Comparison of ENCODE assay signal across 1 cellular context in the genomic region with DNA sequence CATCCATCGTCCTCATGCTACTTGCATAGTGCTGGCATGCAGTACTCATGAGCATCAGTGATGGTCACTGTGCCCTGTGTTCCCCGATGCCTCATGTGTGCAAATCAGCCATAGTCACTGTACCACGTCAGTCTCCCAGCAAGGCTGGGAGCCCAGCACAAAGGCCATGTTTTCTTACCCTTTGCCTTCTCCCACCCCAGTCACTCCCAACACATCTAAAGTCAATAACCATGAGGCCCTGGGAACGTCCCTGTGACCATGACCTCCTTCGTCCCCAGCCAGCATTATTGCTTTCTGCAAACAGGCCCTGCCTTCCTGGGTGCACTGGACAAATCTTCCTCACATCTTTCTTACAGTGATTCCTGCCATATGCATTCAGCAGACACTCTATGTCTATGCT.
TF ChIP-seq lines count a peak whose summit lies in the region.

No MANE protein-coding gene starts in this region.

TF ChIP-seq in HepG2, 621 proteins besides CTCF, POLR2A, EP300 and RAD21 (continued from another document and continues in another):
- TF ChIP-seq, protein P1, sequence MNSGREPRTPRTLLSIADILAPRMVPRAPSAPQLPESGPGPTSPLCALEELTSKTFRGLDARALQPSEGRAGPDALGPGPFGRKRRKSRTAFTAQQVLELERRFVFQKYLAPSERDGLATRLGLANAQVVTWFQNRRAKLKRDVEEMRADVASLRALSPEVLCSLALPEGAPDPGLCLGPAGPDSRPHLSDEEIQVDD (CRISPR knock-in tag; IDR thresholded peaks at IDR 0.05; ENCODE audit: borderline replicate concordance), result no peak
- TF ChIP-seq RBAK (CRISPR knock-in tag; IDR thresholded peaks at IDR 0.05) (no peak), CENPX (CRISPR knock-in tag; IDR thresholded peaks at IDR 0.05) (no peak), ZBTB1 (CRISPR knock-in tag; IDR thresholded peaks at IDR 0.05; ENCODE audit: borderline replicate concordance) (no peak), ZNF207 (IDR thresholded peaks at IDR 0.05; ENCODE audit: borderline replicate concordance) (no peak), MEIS2 (CRISPR knock-in tag; IDR thresholded peaks at IDR 0.05) (0 out of 2 replicates have a peak, but pooled peaks have one; percentile 60), ZNF562 (CRISPR knock-in tag; IDR thresholded peaks at IDR 0.05; ENCODE audit: borderline replicate concordance) (no peak), TBX3 (IDR thresholded peaks at IDR 0.05; ENCODE audit: borderline replicate concordance) (peak; percentile 16; the same call in 1 of the 2 replicates), LCORL (IDR thresholded peaks at IDR 0.05) (no peak), LCORL (CRISPR knock-in tag; IDR thresholded peaks at IDR 0.05) (peak; percentile 65; the same call in 1 of the 2 replicates), ZNF761 (CRISPR knock-in tag; conservative IDR thresholded peaks at IDR 0.05) (no peak), ZSCAN9 (CRISPR knock-in tag; IDR thresholded peaks at IDR 0.05; ENCODE audit: borderline replicate concordance) (no peak), HDAC1 (CRISPR knock-in tag; IDR thresholded peaks at IDR 0.05) (peak; percentile 59; the same call in 1 of the 2 replicates), ISL2 (CRISPR knock-in tag; IDR thresholded peaks at IDR 0.05) (no peak), TOPORS (CRISPR knock-in tag; IDR thresholded peaks at IDR 0.05) (no peak), TSC22D2 (CRISPR knock-in tag; IDR thresholded peaks at IDR 0.05; ENCODE audit: borderline replicate concordance) (no peak), GLI4 (CRISPR knock-in tag; IDR thresholded peaks at IDR 0.05; ENCODE audit: borderline replicate concordance) (no peak), FOXM1 (CRISPR knock-in tag; IDR thresholded peaks at IDR 0.05) (no peak), CEBPB (IDR thresholded peaks at IDR 0.05; ENCODE audit: borderline replicate concordance, low read depth, low read length) (no peak), ZBTB20 (CRISPR knock-in tag; IDR thresholded peaks at IDR 0.05; ENCODE audit: borderline replicate concordance, low read depth) (no peak; the same call in 1 of the 2 replicates), ETV6 (CRISPR knock-in tag; conservative IDR thresholded peaks at IDR 0.05) (no peak), ZNF12 (CRISPR knock-in tag; IDR thresholded peaks at IDR 0.05) (no peak), DNMT3B (CRISPR knock-in tag; conservative IDR thresholded peaks at IDR 0.05) (no peak), TARDBP (CRISPR knock-in tag; IDR thresholded peaks at IDR 0.05) (no peak; the same call in 1 of the 2 replicates), CBX2 (IDR thresholded peaks at IDR 0.05; ENCODE audit: low read depth, low read length) (no peak), CBX2 (CRISPR knock-in tag; IDR thresholded peaks at IDR 0.05; ENCODE audit: low read depth) (no peak), FOXC1 (CRISPR knock-in tag; IDR thresholded peaks at IDR 0.05; ENCODE audit: borderline replicate concordance) (no peak), WIZ (CRISPR knock-in tag; IDR thresholded peaks at IDR 0.05) (peak; percentile 67; the same call in 1 of the 2 replicates), JDP2 (CRISPR knock-in tag; IDR thresholded peaks at IDR 0.05; ENCODE audit: borderline replicate concordance) (no peak), MAFG (CRISPR knock-in tag; IDR thresholded peaks at IDR 0.05) (no peak), MYNN (CRISPR knock-in tag; IDR thresholded peaks at IDR 0.05; ENCODE audit: low read depth) (no peak), ERF (CRISPR knock-in tag; IDR thresholded peaks at IDR 0.05) (no peak), ZBTB8A (CRISPR knock-in tag; IDR thresholded peaks at IDR 0.05; ENCODE audit: borderline replicate concordance, low read depth) (no peak), FOSL1 (CRISPR knock-in tag; IDR thresholded peaks at IDR 0.05; ENCODE audit: borderline replicate concordance) (no peak), SNAPC2 (CRISPR knock-in tag; IDR thresholded peaks at IDR 0.05) (no peak), ARID2 (CRISPR knock-in tag; IDR thresholded peaks at IDR 0.05; ENCODE audit: borderline replicate concordance) (no peak), PAF1 (CRISPR knock-in tag; IDR thresholded peaks at IDR 0.05) (no peak), ZFP1 (CRISPR knock-in tag; IDR thresholded peaks at IDR 0.05) (no peak), ZNF326 (CRISPR knock-in tag; IDR thresholded peaks at IDR 0.05; ENCODE audit: borderline replicate concordance) (no peak), RFXANK (CRISPR knock-in tag; IDR thresholded peaks at IDR 0.05) (no peak), ZNF225 (CRISPR knock-in tag; IDR thresholded peaks at IDR 0.05) (no peak), ZNF839 (CRISPR knock-in tag; IDR thresholded peaks at IDR 0.05; ENCODE audit: borderline replicate concordance) (no peak), TCF12 (IDR thresholded peaks at IDR 0.05) (no peak), TCF12 (CRISPR knock-in tag; IDR thresholded peaks at IDR 0.05) (no peak), ZBTB3 (CRISPR knock-in tag; IDR thresholded peaks at IDR 0.05; ENCODE audit: borderline replicate concordance, low read depth) (no peak)
- TF ChIP-seq, protein P2, sequence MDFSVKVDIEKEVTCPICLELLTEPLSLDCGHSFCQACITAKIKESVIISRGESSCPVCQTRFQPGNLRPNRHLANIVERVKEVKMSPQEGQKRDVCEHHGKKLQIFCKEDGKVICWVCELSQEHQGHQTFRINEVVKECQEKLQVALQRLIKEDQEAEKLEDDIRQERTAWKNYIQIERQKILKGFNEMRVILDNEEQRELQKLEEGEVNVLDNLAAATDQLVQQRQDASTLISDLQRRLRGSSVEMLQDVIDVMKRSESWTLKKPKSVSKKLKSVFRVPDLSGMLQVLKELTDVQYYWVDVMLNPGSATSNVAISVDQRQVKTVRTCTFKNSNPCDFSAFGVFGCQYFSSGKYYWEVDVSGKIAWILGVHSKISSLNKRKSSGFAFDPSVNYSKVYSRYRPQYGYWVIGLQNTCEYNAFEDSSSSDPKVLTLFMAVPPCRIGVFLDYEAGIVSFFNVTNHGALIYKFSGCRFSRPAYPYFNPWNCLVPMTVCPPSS (IDR thresholded peaks at IDR 0.05), result no peak
- TF ChIP-seq, protein P3, sequence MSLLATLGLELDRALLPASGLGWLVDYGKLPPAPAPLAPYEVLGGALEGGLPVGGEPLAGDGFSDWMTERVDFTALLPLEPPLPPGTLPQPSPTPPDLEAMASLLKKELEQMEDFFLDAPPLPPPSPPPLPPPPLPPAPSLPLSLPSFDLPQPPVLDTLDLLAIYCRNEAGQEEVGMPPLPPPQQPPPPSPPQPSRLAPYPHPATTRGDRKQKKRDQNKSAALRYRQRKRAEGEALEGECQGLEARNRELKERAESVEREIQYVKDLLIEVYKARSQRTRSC (CRISPR knock-in tag; IDR thresholded peaks at IDR 0.05; ENCODE audit: low read depth), result no peak
- TF ChIP-seq, protein P4, sequence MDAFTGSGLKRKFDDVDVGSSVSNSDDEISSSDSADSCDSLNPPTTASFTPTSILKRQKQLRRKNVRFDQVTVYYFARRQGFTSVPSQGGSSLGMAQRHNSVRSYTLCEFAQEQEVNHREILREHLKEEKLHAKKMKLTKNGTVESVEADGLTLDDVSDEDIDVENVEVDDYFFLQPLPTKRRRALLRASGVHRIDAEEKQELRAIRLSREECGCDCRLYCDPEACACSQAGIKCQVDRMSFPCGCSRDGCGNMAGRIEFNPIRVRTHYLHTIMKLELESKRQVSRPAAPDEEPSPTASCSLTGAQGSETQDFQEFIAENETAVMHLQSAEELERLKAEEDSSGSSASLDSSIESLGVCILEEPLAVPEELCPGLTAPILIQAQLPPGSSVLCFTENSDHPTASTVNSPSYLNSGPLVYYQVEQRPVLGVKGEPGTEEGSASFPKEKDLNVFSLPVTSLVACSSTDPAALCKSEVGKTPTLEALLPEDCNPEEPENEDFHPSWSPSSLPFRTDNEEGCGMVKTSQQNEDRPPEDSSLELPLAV (CRISPR knock-in tag; conservative IDR thresholded peaks at IDR 0.05; ENCODE audit: low read depth), result no peak
- TF ChIP-seq, protein P5, sequence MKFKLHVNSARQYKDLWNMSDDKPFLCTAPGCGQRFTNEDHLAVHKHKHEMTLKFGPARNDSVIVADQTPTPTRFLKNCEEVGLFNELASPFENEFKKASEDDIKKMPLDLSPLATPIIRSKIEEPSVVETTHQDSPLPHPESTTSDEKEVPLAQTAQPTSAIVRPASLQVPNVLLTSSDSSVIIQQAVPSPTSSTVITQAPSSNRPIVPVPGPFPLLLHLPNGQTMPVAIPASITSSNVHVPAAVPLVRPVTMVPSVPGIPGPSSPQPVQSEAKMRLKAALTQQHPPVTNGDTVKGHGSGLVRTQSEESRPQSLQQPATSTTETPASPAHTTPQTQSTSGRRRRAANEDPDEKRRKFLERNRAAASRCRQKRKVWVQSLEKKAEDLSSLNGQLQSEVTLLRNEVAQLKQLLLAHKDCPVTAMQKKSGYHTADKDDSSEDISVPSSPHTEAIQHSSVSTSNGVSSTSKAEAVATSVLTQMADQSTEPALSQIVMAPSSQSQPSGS (CRISPR knock-in tag; IDR thresholded peaks at IDR 0.05), result 0 out of 2 replicates have a peak, but pooled peaks have one; percentile 28
- TF ChIP-seq, protein P6, sequence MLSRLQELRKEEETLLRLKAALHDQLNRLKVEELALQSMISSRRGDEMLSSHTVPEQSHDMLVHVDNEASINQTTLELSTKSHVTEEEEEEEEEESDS (CRISPR knock-in tag; IDR thresholded peaks at IDR 0.05; ENCODE audit: borderline replicate concordance), result no peak
- TF ChIP-seq, protein P7, sequence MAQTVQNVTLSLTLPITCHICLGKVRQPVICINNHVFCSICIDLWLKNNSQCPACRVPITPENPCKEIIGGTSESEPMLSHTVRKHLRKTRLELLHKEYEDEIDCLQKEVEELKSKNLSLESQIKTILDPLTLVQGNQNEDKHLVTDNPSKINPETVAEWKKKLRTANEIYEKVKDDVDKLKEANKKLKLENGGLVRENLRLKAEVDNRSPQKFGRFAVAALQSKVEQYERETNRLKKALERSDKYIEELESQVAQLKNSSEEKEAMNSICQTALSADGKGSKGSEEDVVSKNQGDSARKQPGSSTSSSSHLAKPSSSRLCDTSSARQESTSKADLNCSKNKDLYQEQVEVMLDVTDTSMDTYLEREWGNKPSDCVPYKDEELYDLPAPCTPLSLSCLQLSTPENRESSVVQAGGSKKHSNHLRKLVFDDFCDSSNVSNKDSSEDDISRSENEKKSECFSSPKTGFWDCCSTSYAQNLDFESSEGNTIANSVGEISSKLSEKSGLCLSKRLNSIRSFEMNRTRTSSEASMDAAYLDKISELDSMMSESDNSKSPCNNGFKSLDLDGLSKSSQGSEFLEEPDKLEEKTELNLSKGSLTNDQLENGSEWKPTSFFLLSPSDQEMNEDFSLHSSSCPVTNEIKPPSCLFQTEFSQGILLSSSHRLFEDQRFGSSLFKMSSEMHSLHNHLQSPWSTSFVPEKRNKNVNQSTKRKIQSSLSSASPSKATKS (CRISPR knock-in tag; IDR thresholded peaks at IDR 0.05), result no peak
- TF ChIP-seq, protein P8, sequence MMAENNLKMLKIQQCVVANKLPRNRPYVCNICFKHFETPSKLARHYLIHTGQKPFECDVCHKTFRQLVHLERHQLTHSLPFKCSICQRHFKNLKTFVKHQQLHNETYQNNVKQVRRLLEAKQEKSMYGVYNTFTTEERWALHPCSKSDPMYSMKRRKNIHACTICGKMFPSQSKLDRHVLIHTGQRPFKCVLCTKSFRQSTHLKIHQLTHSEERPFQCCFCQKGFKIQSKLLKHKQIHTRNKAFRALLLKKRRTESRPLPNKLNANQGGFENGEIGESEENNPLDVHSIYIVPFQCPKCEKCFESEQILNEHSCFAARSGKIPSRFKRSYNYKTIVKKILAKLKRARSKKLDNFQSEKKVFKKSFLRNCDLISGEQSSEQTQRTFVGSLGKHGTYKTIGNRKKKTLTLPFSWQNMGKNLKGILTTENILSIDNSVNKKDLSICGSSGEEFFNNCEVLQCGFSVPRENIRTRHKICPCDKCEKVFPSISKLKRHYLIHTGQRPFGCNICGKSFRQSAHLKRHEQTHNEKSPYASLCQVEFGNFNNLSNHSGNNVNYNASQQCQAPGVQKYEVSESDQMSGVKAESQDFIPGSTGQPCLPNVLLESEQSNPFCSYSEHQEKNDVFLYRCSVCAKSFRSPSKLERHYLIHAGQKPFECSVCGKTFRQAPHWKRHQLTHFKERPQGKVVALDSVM (CRISPR knock-in tag; IDR thresholded peaks at IDR 0.05), result no peak
- TF ChIP-seq, protein P9, sequence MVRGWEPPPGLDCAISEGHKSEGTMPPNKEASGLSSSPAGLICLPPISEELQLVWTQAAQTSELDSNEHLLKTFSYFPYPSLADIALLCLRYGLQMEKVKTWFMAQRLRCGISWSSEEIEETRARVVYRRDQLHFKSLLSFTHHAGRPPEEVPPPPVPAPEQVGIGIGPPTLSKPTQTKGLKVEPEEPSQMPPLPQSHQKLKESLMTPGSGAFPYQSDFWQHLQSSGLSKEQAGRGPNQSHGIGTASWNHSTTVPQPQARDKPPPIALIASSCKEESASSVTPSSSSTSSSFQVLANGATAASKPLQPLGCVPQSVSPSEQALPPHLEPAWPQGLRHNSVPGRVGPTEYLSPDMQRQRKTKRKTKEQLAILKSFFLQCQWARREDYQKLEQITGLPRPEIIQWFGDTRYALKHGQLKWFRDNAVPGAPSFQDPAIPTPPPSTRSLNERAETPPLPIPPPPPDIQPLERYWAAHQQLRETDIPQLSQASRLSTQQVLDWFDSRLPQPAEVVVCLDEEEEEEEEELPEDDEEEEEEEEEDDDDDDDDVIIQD (CRISPR knock-in tag; IDR thresholded peaks at IDR 0.05; ENCODE audit: low read depth), result no peak
- TF ChIP-seq, protein P10, sequence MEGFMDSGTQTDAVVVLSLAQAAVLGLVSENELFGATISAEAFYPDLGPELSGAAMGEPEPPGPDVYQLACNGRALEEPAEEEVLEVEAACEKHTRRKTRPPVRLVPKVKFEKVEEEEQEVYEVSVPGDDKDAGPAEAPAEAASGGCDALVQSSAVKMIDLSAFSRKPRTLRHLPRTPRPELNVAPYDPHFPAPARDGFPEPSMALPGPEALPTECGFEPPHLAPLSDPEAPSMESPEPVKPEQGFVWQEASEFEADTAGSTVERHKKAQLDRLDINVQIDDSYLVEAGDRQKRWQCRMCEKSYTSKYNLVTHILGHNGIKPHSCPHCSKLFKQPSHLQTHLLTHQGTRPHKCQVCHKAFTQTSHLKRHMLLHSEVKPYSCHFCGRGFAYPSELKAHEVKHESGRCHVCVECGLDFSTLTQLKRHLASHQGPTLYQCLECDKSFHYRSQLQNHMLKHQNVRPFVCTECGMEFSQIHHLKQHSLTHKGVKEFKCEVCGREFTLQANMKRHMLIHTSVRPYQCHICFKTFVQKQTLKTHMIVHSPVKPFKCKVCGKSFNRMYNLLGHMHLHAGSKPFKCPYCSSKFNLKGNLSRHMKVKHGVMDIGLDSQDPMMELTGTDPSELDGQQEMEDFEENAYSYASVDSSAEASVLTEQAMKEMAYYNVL (CRISPR knock-in tag; IDR thresholded peaks at IDR 0.05; ENCODE audit: borderline replicate concordance), result 0 out of 2 replicates have a peak, but pooled peaks have one; percentile 25
